In genomic region chr3:156825795-156826143, GRCh38 we compare ENCODE assay signal across 1 cellular context.
TF ChIP-seq lines count a peak whose summit lies in the region.

No MANE protein-coding gene starts in this region.

TF ChIP-seq in GM12878, 131 proteins besides CTCF, POLR2A, EP300 and RAD21 (continued from another document and continues in another):
- 0 out of 2 replicates have a peak, but pooled peaks have one; percentile 28 for TF ChIP-seq REST (IDR thresholded peaks at IDR 0.05; ENCODE audit: low read depth, low read length)
- no peak for TF ChIP-seq LARP7 (IDR thresholded peaks at IDR 0.05)
- TF ChIP-seq RELA (IDR thresholded peaks at IDR 0.05; ENCODE audit: borderline replicate concordance, partially characterized antibody) = no peak
- no peak for TF ChIP-seq ZSCAN29 (IDR thresholded peaks at IDR 0.05)
- peak; percentile 65 for TF ChIP-seq MTA2 (IDR thresholded peaks at IDR 0.05; ENCODE audit: low read depth)
- TF ChIP-seq HDAC6 (IDR thresholded peaks at IDR 0.05; ENCODE audit: unreplicated experiment) = no peak
- 0 out of 2 replicates have a peak, but pooled peaks have one; percentile 87 for TF ChIP-seq NBN (IDR thresholded peaks at IDR 0.05)
- TF ChIP-seq SMC3 (IDR thresholded peaks at IDR 0.05; ENCODE audit: borderline replicate concordance, low read length) = no peak
- no peak for TF ChIP-seq FOXK2 (IDR thresholded peaks at IDR 0.05)
- no peak for TF ChIP-seq CUX1 (IDR thresholded peaks at IDR 0.05; ENCODE audit: insufficient replicate concordance, low read depth, low read length)
- TF ChIP-seq ZNF24 (IDR thresholded peaks at IDR 0.05) = no peak; the same call in 1 of the 2 replicates
- TF ChIP-seq MYB (IDR thresholded peaks at IDR 0.05; ENCODE audit: borderline replicate concordance, low read depth, low read length) = no peak
- TF ChIP-seq ZBTB40 (IDR thresholded peaks at IDR 0.05; ENCODE audit: borderline replicate concordance) = peak; percentile 31; the same call in 1 of the 2 replicates
- no peak for TF ChIP-seq FOXM1 (IDR thresholded peaks at IDR 0.05; ENCODE audit: low read depth, low read length)
- TF ChIP-seq MTA3 (IDR thresholded peaks at IDR 0.05; ENCODE audit: borderline replicate concordance, low read length) = no peak
- TF ChIP-seq ETV6 (conservative IDR thresholded peaks at IDR 0.05 in 1 of 2, IDR thresholded peaks at IDR 0.05 in 1 of 2; ENCODE audit: borderline replicate concordance in 1 of 2, low read depth in 1 of 2) = peak in 1 of 2 experiments; percentile 5; a peak in 1 of 4 replicates
- TF ChIP-seq ASH2L (IDR thresholded peaks at IDR 0.05; ENCODE audit: borderline replicate concordance, low read depth) = no peak
- TF ChIP-seq ZBTB11 (CRISPR knock-in tag; IDR thresholded peaks at IDR 0.05) = no peak
- TF ChIP-seq NKRF (conservative IDR thresholded peaks at IDR 0.05) = no peak
- TF ChIP-seq WRNIP1 (IDR thresholded peaks at IDR 0.05; ENCODE audit: borderline replicate concordance, low read depth, low read length) = no peak
- TF ChIP-seq ZNF274 (IDR thresholded peaks at IDR 0.05; ENCODE audit: insufficient read depth, insufficient read length) = no peak
- TF ChIP-seq EZH2 (IDR thresholded peaks at IDR 0.05; ENCODE audit: borderline replicate concordance, control insufficient read depth, low read depth, low read length) = no peak
- 0 out of 2 replicates have a peak, but pooled peaks have one; percentile 25 for TF ChIP-seq NFIC (IDR thresholded peaks at IDR 0.05; ENCODE audit: low read depth, low read length)
- peak; percentile 24 for TF ChIP-seq IRF4 (IDR thresholded peaks at IDR 0.05; ENCODE audit: low read depth, low read length)
- TF ChIP-seq ELK1 (IDR thresholded peaks at IDR 0.05; ENCODE audit: low read depth, low read length) = no peak
- peak; percentile 64; the same call in 1 of the 2 replicates for TF ChIP-seq MLLT1 (IDR thresholded peaks at IDR 0.05)
- no peak for TF ChIP-seq SIX5 (IDR thresholded peaks at IDR 0.05; ENCODE audit: low read depth, low read length, severe bottlenecking)
- TF ChIP-seq RCOR1 (conservative IDR thresholded peaks at IDR 0.05; ENCODE audit: low read depth, low read length) = no peak
